ENCODE assay signal across 14 cellular contexts in genomic region chr1:22489278-22489677, GRCh38. TPM values are rescaled to one million over a fixed set of nuclear protein-coding genes. Genes with fewer than 3 reads are reported as not detected.
DNase-seq lines count a peak whose midpoint lies in the region; ATAC-seq and TF ChIP-seq lines count a peak whose summit lies in the region.
"Had no signal": no experiment of that assay in that cellular context is flagged by ENCODE, and none has a peak within 500 bp of the region (broad histone marks: within the 10 kb centered on the region; RNA-seq: fewer than 3 reads in every experiment).

No MANE protein-coding gene starts in this region.

- H3K4me3 ChIP-seq in cardiac muscle cell (no peak overlapping the region), transverse colon (no peak overlapping the region), left lung (no peak overlapping the region)
- H3K4me3 ChIP-seq: A549 had no signal

- peaks cover 16% of the 10 kb centered on the region for H3K4me1 Mint-ChIP-seq in WTC11

- no peak overlapping the region for H3K27ac Mint-ChIP-seq in WTC11
- H3K27ac Mint-ChIP-seq: CD4-positive, alpha-beta T cell had no signal

- H3K27me3 Mint-ChIP-seq in WTC11 (ENCODE audit: low read depth): no peaks in the 10 kb centered on the region
- H3K27me3 Mint-ChIP-seq: CD4-positive, alpha-beta T cell had no signal

- H3K4me1 ChIP-seq in cardiac muscle cell (ENCODE audit: low read depth) (peaks cover 28% of the 10 kb centered on the region), transverse colon (no peaks in the 10 kb centered on the region), left lung (peaks cover 0 to 46% of the 10 kb centered on the region in 2 donors)
- H3K4me1 ChIP-seq: A549, Caco-2 had no signal

- no peak for ATAC-seq in left ventricle myocardium superior
- 0 out of 2 replicates have a peak, but pooled peaks have one; percentile 12 for ATAC-seq in WTC11
- ATAC-seq in GM21619 (IDR thresholded peaks at IDR 0.05; ENCODE audit: unreplicated experiment): no peak
- ATAC-seq in left lung: no peak
- ATAC-seq: A549 had no signal

- WGBS in transverse colon (ENCODE audit: low coverage in 1 of 2), 2 donors: 93 to 98% methylated on average over 4 to 6 of the region's 6 CpGs

- H3K27me3 ChIP-seq in cardiac muscle cell (no peaks in the 10 kb centered on the region), transverse colon (no peaks in the 10 kb centered on the region), left lung (no peaks in the 10 kb centered on the region)

- no peak for TF ChIP-seq EP300 in transverse colon (IDR thresholded peaks at IDR 0.05; ENCODE audit: low read depth)

- TF ChIP-seq CTCF in cardiac muscle cell (IDR thresholded peaks at IDR 0.05; ENCODE audit: low read depth, low read length): no peak
- no peak for TF ChIP-seq CTCF in WTC11 (IDR thresholded peaks at IDR 0.05)
- TF ChIP-seq CTCF in transverse colon (IDR thresholded peaks at IDR 0.05): no peak
- no peak for TF ChIP-seq CTCF in left lung (IDR thresholded peaks at IDR 0.05)

- in situ Hi-C loops in transverse colon (cut with MboI; ENCODE audit: low pct_ligation_motif_present in 1 of 4, low pct_unique_long_range_greater_than_20kb in 1 of 4, low sequenced_read_pairs in 3 of 4): no loop called here

- H3K27ac ChIP-seq in cardiac muscle cell (peak overlapping the region; percentile 82), transverse colon (no peak overlapping the region), left lung (no peak overlapping the region)
- H3K27ac ChIP-seq: 22Rv1, A549, C4-2B had no signal

- H3K9me3 ChIP-seq in cardiac muscle cell (ENCODE audit: low read depth): no peaks in the 10 kb centered on the region
- peaks cover 0 to 5% of the 10 kb centered on the region in 2 donors for H3K9me3 ChIP-seq in transverse colon
- peaks cover 0 to 4% of the 10 kb centered on the region in 2 donors for H3K9me3 ChIP-seq in left lung
- H3K9me3 ChIP-seq: Caco-2 had no signal

- POLR2A ChIA-PET in WTC11 (lab: Charles Lee): interaction anchor here (0.9 kb wide), 1 partner anchor 24 kb away, joined by 3 read pairs; no protein-coding TSS in a partner anchor

- intact Hi-C loops in left ventricle myocardium superior (cut with micrococcal nuclease): no loop called here
- intact Hi-C loops in transverse colon (cut with DNase I; ENCODE audit: low total_unique reads): no loop called here
- intact Hi-C loops in left lung (cut with DNase I): no loop called here

- H3K36me3 Mint-ChIP-seq in WTC11: peaks cover 10% of the 10 kb centered on the region; the same call in 1 of the 2 replicates

- TF ChIP-seq POLR2A in transverse colon (IDR thresholded peaks at IDR 0.05): no peak

- H3K36me3 ChIP-seq in cardiac muscle cell (no peaks in the 10 kb centered on the region), transverse colon (no peaks in the 10 kb centered on the region), left lung (peaks cover 0 to 41% of the 10 kb centered on the region in 2 donors)

- H3K4me3 Mint-ChIP-seq in WTC11: no peak overlapping the region
- H3K4me3 Mint-ChIP-seq: CD4-positive, alpha-beta T cell had no signal

- CTCF ChIA-PET in WTC11 (lab: Charles Lee): interaction anchor here (0.6 to 2.2 kb wide), 10 partner anchors 10 to 811 kb away, joined by 3 to 7 read pairs (median 4); no protein-coding TSS in a partner anchor

- peaks cover 8% of the 10 kb centered on the region for H3K9me3 Mint-ChIP-seq in WTC11

- DNase-seq in cardiac muscle cell (ENCODE audit: low read depth in 1 of 2, low spot score in 1 of 2) (no peak), left ventricle myocardium superior (no peak), WTC11 (ENCODE audit: low spot score) (no peak), iPS-NIHi7 (ENCODE audit: extremely low spot score) (peak; percentile 31), transverse colon (no peak), left lung (no peak)
- DNase-seq: Caco-2; CD4-positive, alpha-beta T cell; HCEC 1CT; KG1 had no signal

TF ChIP-seq in WTC11, 78 proteins besides CTCF, POLR2A, EP300 and RAD21:
- TF ChIP-seq KAT7 (CRISPR knock-in tag; IDR thresholded peaks at IDR 0.05; ENCODE audit: borderline replicate concordance) (no peak), IRF1 (CRISPR knock-in tag; IDR thresholded peaks at IDR 0.05) (no peak), ZNF219 (CRISPR knock-in tag; IDR thresholded peaks at IDR 0.05; ENCODE audit: borderline replicate concordance) (no peak), NFE2L1 (CRISPR knock-in tag; IDR thresholded peaks at IDR 0.05) (no peak), ZBTB21 (CRISPR knock-in tag; IDR thresholded peaks at IDR 0.05; ENCODE audit: borderline replicate concordance) (no peak), HMGXB4 (CRISPR knock-in tag; IDR thresholded peaks at IDR 0.05) (no peak), ZNF121 (CRISPR knock-in tag; IDR thresholded peaks at IDR 0.05) (no peak), CBFB (CRISPR knock-in tag; IDR thresholded peaks at IDR 0.05; ENCODE audit: low read depth) (no peak), SMAD4 (CRISPR knock-in tag; IDR thresholded peaks at IDR 0.05) (no peak), TEAD1 (CRISPR knock-in tag; IDR thresholded peaks at IDR 0.05) (no peak), ELF4 (CRISPR knock-in tag; IDR thresholded peaks at IDR 0.05; ENCODE audit: low read depth) (no peak), ESRRA (CRISPR knock-in tag; IDR thresholded peaks at IDR 0.05; ENCODE audit: borderline replicate concordance) (no peak), NR3C1 (CRISPR knock-in tag; conservative IDR thresholded peaks at IDR 0.05; ENCODE audit: low read depth) (no peak), PRDM15 (CRISPR knock-in tag; IDR thresholded peaks at IDR 0.05) (no peak)

RNA-seq across cellular contexts. Expression of gene ZBTB40, which starts 37.6 kb away (rescaled TPM):
- total RNA-seq in cardiac muscle cell (14.1 and 18.1 TPM in 2 replicates), left ventricle myocardium superior (18.4 TPM), WTC11 (2021) (11.5 to 12.0 TPM (median 11.5 TPM) in 3 replicates), transverse colon (10 to 100 TPM; 17.7 to 30.3 (median 21.1) TPM), left lung (10 to 100 TPM; 19.6 to 20.6 TPM)
- 8.3 and 8.5 TPM in 2 replicates for polyA plus RNA-seq in cardiac muscle cell
